Comparison of ENCODE assay signal across 1 cellular context in the genomic region with DNA sequence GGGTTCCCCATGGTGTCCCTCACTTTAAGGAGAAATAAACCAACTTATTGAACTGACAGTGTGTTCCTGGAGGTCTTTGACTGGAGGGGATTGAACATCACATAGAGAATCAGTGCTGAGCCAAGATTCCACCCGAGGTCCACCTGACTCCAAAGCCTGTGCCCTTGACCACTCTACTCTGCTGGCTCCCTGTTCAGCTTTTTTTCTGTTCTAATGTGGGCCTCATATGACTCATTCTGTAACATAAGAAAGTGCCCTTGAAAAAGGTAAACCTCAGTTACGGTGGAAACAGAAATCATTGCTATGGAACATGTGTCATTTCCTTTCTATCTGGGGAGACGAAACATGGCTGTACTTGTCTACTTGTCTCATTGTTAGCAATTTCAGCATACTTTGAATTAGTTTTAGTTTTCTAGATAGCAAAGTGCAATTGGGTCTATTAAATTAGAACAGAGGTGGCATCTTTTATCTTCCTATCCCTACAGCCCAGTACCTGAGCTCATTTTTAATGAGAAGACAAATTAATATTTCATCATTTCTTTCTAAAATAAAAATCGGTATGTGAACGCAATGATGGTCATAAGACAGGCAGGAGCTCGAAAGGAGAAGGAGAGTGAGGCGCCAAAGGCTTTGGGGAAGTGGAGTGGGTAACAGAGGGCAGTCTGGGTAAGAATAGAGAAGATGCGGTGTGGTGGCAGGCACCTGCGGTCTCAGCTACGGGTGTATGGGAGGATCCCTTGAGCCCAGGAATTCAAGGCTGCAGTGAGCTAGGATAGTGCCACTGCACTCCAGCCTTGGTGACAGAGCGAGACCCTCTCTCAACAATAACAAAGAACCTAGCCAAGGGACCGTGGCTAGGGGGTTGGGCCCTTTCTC.
TF ChIP-seq lines count a peak whose summit lies in the region.

No MANE protein-coding gene starts in this region.

TF ChIP-seq in HepG2, 621 proteins besides CTCF, POLR2A, EP300 and RAD21 (continued from another document and continues in another):
- TF ChIP-seq, protein P1, sequence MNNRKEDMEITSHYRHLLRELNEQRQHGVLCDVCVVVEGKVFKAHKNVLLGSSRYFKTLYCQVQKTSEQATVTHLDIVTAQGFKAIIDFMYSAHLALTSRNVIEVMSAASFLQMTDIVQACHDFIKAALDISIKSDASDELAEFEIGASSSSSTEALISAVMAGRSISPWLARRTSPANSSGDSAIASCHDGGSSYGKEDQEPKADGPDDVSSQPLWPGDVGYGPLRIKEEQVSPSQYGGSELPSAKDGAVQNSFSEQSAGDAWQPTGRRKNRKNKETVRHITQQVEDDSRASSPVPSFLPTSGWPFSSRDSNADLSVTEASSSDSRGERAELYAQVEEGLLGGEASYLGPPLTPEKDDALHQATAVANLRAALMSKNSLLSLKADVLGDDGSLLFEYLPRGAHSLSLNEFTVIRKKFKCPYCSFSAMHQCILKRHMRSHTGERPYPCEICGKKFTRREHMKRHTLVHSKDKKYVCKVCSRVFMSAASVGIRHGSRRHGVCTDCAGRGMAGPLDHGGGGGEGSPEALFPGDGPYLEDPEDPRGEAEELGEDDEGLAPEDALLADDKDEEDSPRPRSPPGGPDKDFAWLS (CRISPR knock-in tag; IDR thresholded peaks at IDR 0.05; ENCODE audit: borderline replicate concordance) = no peak
- TF ChIP-seq NR2F6 (IDR thresholded peaks at IDR 0.05) (0 out of 2 replicates have a peak, but pooled peaks have one; percentile 16), NR2F6 (CRISPR knock-in tag; IDR thresholded peaks at IDR 0.05) (no peak), KDM4B (CRISPR knock-in tag; IDR thresholded peaks at IDR 0.05) (no peak), ZNF598 (CRISPR knock-in tag; IDR thresholded peaks at IDR 0.05; ENCODE audit: borderline replicate concordance) (no peak), ZNF773 (CRISPR knock-in tag; IDR thresholded peaks at IDR 0.05; ENCODE audit: borderline replicate concordance) (no peak), ZFY (CRISPR knock-in tag; IDR thresholded peaks at IDR 0.05) (no peak), SMARCC2 (IDR thresholded peaks at IDR 0.05) (no peak), ZSCAN12 (CRISPR knock-in tag; IDR thresholded peaks at IDR 0.05) (no peak), SOX5 (CRISPR knock-in tag; IDR thresholded peaks at IDR 0.05; ENCODE audit: borderline replicate concordance) (peak; percentile 36; the same call in 1 of the 2 replicates), ZNF879 (CRISPR knock-in tag; IDR thresholded peaks at IDR 0.05) (no peak), ZNF232 (CRISPR knock-in tag; IDR thresholded peaks at IDR 0.05; ENCODE audit: borderline replicate concordance) (0 out of 2 replicates have a peak, but pooled peaks have one; percentile 6), JUNB (CRISPR knock-in tag; IDR thresholded peaks at IDR 0.05; ENCODE audit: borderline replicate concordance) (0 out of 2 replicates have a peak, but pooled peaks have one; percentile 34), ZNF816 (CRISPR knock-in tag; IDR thresholded peaks at IDR 0.05; ENCODE audit: borderline replicate concordance) (no peak), RXRB (CRISPR knock-in tag; IDR thresholded peaks at IDR 0.05; ENCODE audit: borderline replicate concordance) (0 out of 2 replicates have a peak, but pooled peaks have one; percentile 22), ZNF609 (CRISPR knock-in tag; IDR thresholded peaks at IDR 0.05; ENCODE audit: borderline replicate concordance) (no peak), HOXA9 (CRISPR knock-in tag; IDR thresholded peaks at IDR 0.05; ENCODE audit: borderline replicate concordance) (no peak), KLF16 (CRISPR knock-in tag; IDR thresholded peaks at IDR 0.05) (0 out of 4 replicates have a peak, but pooled peaks of 1 of the 2 experiments have one; percentile 19), TGIF2 (CRISPR knock-in tag; IDR thresholded peaks at IDR 0.05) (0 out of 2 replicates have a peak, but pooled peaks have one; percentile 27), MED13 (CRISPR knock-in tag; IDR thresholded peaks at IDR 0.05) (no peak), IRF9 (CRISPR knock-in tag; IDR thresholded peaks at IDR 0.05; ENCODE audit: borderline replicate concordance) (no peak), PHB2 (IDR thresholded peaks at IDR 0.05; ENCODE audit: partially characterized antibody) (no peak), ZNF839 (CRISPR knock-in tag; IDR thresholded peaks at IDR 0.05; ENCODE audit: borderline replicate concordance) (no peak), THYN1 (CRISPR knock-in tag; IDR thresholded peaks at IDR 0.05; ENCODE audit: borderline replicate concordance, low read depth) (no peak), ZNF205 (CRISPR knock-in tag; IDR thresholded peaks at IDR 0.05) (no peak), RFX3 (CRISPR knock-in tag; IDR thresholded peaks at IDR 0.05) (no peak), ZNF335 (CRISPR knock-in tag; IDR thresholded peaks at IDR 0.05) (0 out of 2 replicates have a peak, but pooled peaks have one; percentile 30), ZNF747 (CRISPR knock-in tag; IDR thresholded peaks at IDR 0.05; ENCODE audit: borderline replicate concordance) (no peak), REL (CRISPR knock-in tag; conservative IDR thresholded peaks at IDR 0.05) (no peak), FOSL2 (CRISPR knock-in tag; IDR thresholded peaks at IDR 0.05) (peak; percentile 96), ZNF772 (CRISPR knock-in tag; IDR thresholded peaks at IDR 0.05) (no peak)
- TF ChIP-seq, protein P2, sequence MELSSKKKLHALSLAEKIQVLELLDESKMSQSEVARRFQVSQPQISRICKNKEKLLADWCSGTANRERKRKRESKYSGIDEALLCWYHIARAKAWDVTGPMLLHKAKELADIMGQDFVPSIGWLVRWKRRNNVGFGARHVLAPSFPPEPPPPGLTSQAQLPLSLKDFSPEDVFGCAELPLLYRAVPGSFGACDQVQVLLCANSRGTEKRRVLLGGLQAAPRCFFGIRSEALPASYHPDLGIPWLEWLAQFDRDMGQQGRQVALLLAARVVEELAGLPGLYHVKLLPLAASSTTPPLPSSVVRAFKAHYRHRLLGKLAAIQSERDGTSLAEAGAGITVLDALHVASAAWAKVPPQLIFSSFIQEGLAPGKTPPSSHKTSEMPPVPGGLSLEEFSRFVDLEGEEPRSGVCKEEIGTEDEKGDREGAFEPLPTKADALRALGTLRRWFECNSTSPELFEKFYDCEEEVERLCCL (CRISPR knock-in tag; IDR thresholded peaks at IDR 0.05; ENCODE audit: borderline replicate concordance) = no peak
- TF ChIP-seq, protein P3, sequence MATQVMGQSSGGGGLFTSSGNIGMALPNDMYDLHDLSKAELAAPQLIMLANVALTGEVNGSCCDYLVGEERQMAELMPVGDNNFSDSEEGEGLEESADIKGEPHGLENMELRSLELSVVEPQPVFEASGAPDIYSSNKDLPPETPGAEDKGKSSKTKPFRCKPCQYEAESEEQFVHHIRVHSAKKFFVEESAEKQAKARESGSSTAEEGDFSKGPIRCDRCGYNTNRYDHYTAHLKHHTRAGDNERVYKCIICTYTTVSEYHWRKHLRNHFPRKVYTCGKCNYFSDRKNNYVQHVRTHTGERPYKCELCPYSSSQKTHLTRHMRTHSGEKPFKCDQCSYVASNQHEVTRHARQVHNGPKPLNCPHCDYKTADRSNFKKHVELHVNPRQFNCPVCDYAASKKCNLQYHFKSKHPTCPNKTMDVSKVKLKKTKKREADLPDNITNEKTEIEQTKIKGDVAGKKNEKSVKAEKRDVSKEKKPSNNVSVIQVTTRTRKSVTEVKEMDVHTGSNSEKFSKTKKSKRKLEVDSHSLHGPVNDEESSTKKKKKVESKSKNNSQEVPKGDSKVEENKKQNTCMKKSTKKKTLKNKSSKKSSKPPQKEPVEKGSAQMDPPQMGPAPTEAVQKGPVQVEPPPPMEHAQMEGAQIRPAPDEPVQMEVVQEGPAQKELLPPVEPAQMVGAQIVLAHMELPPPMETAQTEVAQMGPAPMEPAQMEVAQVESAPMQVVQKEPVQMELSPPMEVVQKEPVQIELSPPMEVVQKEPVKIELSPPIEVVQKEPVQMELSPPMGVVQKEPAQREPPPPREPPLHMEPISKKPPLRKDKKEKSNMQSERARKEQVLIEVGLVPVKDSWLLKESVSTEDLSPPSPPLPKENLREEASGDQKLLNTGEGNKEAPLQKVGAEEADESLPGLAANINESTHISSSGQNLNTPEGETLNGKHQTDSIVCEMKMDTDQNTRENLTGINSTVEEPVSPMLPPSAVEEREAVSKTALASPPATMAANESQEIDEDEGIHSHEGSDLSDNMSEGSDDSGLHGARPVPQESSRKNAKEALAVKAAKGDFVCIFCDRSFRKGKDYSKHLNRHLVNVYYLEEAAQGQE (IDR thresholded peaks at IDR 0.05; ENCODE audit: borderline replicate concordance in 1 of 2, low read depth in 1 of 2, low read length in 2 of 2) = no peak
- TF ChIP-seq, protein P4, sequence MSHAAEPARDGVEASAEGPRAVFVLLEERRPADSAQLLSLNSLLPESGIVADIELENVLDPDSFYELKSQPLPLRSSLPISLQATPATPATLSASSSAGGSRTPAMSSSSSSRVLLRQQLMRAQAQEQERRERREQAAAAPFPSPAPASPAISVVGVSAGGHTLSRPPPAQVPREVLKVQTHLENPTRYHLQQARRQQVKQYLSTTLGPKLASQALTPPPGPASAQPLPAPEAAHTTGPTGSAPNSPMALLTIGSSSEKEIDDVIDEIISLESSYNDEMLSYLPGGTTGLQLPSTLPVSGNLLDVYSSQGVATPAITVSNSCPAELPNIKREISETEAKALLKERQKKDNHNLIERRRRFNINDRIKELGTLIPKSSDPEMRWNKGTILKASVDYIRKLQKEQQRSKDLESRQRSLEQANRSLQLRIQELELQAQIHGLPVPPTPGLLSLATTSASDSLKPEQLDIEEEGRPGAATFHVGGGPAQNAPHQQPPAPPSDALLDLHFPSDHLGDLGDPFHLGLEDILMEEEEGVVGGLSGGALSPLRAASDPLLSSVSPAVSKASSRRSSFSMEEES (CRISPR knock-in tag; IDR thresholded peaks at IDR 0.05) = peak; percentile 32; the same call in 1 of the 2 replicates
- TF ChIP-seq, protein P5, sequence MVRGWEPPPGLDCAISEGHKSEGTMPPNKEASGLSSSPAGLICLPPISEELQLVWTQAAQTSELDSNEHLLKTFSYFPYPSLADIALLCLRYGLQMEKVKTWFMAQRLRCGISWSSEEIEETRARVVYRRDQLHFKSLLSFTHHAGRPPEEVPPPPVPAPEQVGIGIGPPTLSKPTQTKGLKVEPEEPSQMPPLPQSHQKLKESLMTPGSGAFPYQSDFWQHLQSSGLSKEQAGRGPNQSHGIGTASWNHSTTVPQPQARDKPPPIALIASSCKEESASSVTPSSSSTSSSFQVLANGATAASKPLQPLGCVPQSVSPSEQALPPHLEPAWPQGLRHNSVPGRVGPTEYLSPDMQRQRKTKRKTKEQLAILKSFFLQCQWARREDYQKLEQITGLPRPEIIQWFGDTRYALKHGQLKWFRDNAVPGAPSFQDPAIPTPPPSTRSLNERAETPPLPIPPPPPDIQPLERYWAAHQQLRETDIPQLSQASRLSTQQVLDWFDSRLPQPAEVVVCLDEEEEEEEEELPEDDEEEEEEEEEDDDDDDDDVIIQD (CRISPR knock-in tag; IDR thresholded peaks at IDR 0.05; ENCODE audit: low read depth) = 0 out of 2 replicates have a peak, but pooled peaks have one; percentile 47
- TF ChIP-seq, protein P6, sequence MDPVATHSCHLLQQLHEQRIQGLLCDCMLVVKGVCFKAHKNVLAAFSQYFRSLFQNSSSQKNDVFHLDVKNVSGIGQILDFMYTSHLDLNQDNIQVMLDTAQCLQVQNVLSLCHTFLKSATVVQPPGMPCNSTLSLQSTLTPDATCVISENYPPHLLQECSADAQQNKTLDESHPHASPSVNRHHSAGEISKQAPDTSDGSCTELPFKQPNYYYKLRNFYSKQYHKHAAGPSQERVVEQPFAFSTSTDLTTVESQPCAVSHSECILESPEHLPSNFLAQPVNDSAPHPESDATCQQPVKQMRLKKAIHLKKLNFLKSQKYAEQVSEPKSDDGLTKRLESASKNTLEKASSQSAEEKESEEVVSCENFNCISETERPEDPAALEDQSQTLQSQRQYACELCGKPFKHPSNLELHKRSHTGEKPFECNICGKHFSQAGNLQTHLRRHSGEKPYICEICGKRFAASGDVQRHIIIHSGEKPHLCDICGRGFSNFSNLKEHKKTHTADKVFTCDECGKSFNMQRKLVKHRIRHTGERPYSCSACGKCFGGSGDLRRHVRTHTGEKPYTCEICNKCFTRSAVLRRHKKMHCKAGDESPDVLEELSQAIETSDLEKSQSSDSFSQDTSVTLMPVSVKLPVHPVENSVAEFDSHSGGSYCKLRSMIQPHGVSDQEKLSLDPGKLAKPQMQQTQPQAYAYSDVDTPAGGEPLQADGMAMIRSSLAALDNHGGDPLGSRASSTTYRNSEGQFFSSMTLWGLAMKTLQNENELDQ (CRISPR knock-in tag; IDR thresholded peaks at IDR 0.05; ENCODE audit: borderline replicate concordance) = no peak
- TF ChIP-seq, protein P7, sequence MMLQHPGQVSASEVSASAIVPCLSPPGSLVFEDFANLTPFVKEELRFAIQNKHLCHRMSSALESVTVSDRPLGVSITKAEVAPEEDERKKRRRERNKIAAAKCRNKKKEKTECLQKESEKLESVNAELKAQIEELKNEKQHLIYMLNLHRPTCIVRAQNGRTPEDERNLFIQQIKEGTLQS (CRISPR knock-in tag; IDR thresholded peaks at IDR 0.05) = no peak
